In the genomic region with DNA sequence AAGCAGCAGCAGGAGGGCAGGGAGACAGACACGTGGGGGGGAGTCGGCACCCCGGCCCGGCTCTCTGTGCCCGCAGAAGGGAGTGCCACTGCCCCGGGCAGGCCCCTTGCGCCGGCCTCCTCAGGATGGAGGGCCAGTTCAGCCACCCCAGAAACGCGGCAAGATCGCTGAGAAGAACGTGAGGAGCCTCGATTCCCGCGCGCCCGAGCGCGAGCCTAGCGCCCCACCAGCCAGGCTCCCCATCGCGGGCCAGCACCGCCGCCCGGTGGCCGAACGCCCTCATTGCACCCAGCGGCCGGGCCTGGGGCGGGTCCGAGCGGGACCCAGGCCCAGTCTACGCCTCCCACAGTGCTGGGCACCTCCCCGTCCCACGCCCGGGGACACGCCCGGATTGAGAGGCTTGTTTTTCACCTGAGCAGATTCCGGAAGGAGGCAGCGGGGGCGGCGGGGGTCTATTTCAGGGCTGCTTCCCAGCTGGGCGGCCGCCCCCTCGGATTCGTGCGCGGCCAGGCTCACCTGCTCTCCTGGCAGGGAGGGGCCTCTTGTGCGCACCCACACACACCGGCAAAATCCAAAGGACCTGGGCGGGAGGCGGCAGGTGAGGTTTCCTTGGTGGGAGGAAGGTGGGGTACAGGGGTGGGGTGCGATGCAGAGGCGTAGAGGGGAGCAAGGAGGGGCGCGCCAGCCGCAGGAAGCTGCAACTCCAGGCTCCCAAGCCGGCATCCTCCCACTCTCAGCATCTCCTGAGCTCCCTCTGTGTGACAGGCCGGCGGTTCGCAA, we compare ENCODE assay signal across 8 cellular contexts. TPM values are rescaled to one million over a fixed set of nuclear protein-coding genes. Genes with fewer than 3 reads are reported as not detected.
DNase-seq lines count a peak whose midpoint lies in the region; ATAC-seq and TF ChIP-seq lines count a peak whose summit lies in the region.

No MANE protein-coding gene starts in this region.

- in situ Hi-C loops in G401 (cut with HindIII; ENCODE audit: low sequenced_read_pairs), result no loop called here
- in situ Hi-C loops in T47D (cut with HindIII; ENCODE audit: low pct_unique_long_range_greater_than_20kb, low sequenced_read_pairs), result no loop called here

- H3K36me3 ChIP-seq in WERI-Rb-1, result no peaks in the 10 kb centered on the region

- peaks cover 3% of the 10 kb centered on the region for H3K9me3 ChIP-seq in WERI-Rb-1 (ENCODE audit: severe bottlenecking)

- peak overlapping the region; percentile 50 for H3K27ac ChIP-seq in WERI-Rb-1

- peak overlapping the region; percentile 38 for H3K4me3 ChIP-seq in WERI-Rb-1 (ENCODE audit: low read depth, low read length)

- H3K27me3 ChIP-seq in WERI-Rb-1 (ENCODE audit: insufficient read depth, low read depth, severe bottlenecking), result no peaks in the 10 kb centered on the region

- no peak for ATAC-seq in HG02852 (IDR thresholded peaks at IDR 0.05; ENCODE audit: unreplicated experiment)

- DNase-seq in G401 (ENCODE audit: low spot score) (peak; percentile 53), LHCN-M2 (ENCODE audit: low read depth) (peak; percentile 33), WERI-Rb-1 (peak; percentile 90), T47D (ENCODE audit: low read depth in 1 of 2, low spot score in 1 of 2) (peak; percentile 60 to 86), islet precursor cell (peak; percentile 77), GDM1 (lab: John Stamatoyannopoulos, UW) (no peak)
- peak; percentile 49 for DNase-seq in stimulated activated CD4-positive, alpha-beta T cell treated with anti-CD3 and anti-CD28 coated beads, Interleukin-2, amount 100 ng/mL, for 4 hours (ENCODE audit: low read depth)

- peak; percentile 100 for TF ChIP-seq CTCF in WERI-Rb-1 (IDR thresholded peaks at IDR 0.05; ENCODE audit: low read depth, low read length)

RNA-seq across cellular contexts. Expression of a gene that starts 9.0 kb away (rescaled TPM):
- total RNA-seq in G401 (2014; rRNA removed; shearing (Covaris generic)), result 4.9 and 6.5 TPM in 2 replicates
- not detected in 2 replicates for total RNA-seq in LHCN-M2 (2014; rRNA removed)
- not detected for polyA plus RNA-seq in LHCN-M2 (2012)
